Comparison of ENCODE assay signal across 8 cellular contexts in genomic region chr22:37492428-37493344, GRCh38. TPM values are rescaled to one million over a fixed set of nuclear protein-coding genes. Genes with fewer than 3 reads are reported as not detected.
A peak's percentile ranks its signal among the peaks of the same experiment; 100 is the strongest.
DNase-seq lines count a peak whose midpoint lies in the region; ATAC-seq and TF ChIP-seq lines count a peak whose summit lies in the region.

No MANE protein-coding gene starts in this region.

- CTCF ChIA-PET in activated naive CD4-positive, alpha-beta T cell treated with anti-CD3 and anti-CD28 coated beads for 36 hours (lab: Charles Lee) = interaction anchor here (0.6 to 2.1 kb wide), 6 partner anchors 20 to 100 kb away, joined by 3 to 7 read pairs (median 3); no protein-coding TSS in a partner anchor

- H3K4me3 ChIP-seq in cardiac muscle cell (no peak overlapping the region), Peyer's patch (no peak overlapping the region)

- H3K9me3 ChIP-seq in cardiac muscle cell (ENCODE audit: low read depth) = no peaks in the 10 kb centered on the region
- H3K9me3 ChIP-seq in Peyer's patch = no peaks in the 10 kb centered on the region

- no peaks in the 10 kb centered on the region for H3K27me3 ChIP-seq in cardiac muscle cell
- no peaks in the 10 kb centered on the region for H3K27me3 ChIP-seq in Peyer's patch

- no peak for TF ChIP-seq POLR2A in Peyer's patch (IDR thresholded peaks at IDR 0.05)

- H3K9me3 Mint-ChIP-seq in activated naive CD4-positive, alpha-beta T cell treated with anti-CD3 and anti-CD28 coated beads for 36 hours = no peaks in the 10 kb centered on the region
- no peaks in the 10 kb centered on the region for H3K9me3 Mint-ChIP-seq in stimulated activated naive B cell treated with anti-CD40 and anti-IgM and Interleukin-4, amounts not matched to agents 10 μg/mL and 1 μg/mL and 100 μg/mL, for 72 hours

- no peaks in the 10 kb centered on the region for H3K27me3 Mint-ChIP-seq in activated naive CD4-positive, alpha-beta T cell treated with anti-CD3 and anti-CD28 coated beads for 36 hours (ENCODE audit: low read depth)
- H3K27me3 Mint-ChIP-seq in stimulated activated naive B cell treated with anti-CD40 and anti-IgM and Interleukin-4, amounts not matched to agents 10 μg/mL and 1 μg/mL and 100 μg/mL, for 72 hours = peaks cover 8 to 16% of the 10 kb centered on the region in 2 donors

- H3K27ac Mint-ChIP-seq in activated naive CD4-positive, alpha-beta T cell treated with anti-CD3 and anti-CD28 coated beads for 36 hours = no peak overlapping the region
- no peak overlapping the region for H3K27ac Mint-ChIP-seq in stimulated activated naive B cell treated with anti-CD40 and anti-IgM and Interleukin-4, amounts not matched to agents 10 μg/mL and 1 μg/mL and 100 μg/mL, for 72 hours

- H3K36me3 ChIP-seq in cardiac muscle cell (no peaks in the 10 kb centered on the region), Peyer's patch (peaks cover 0 to 71% (median 0%) of the 10 kb centered on the region in 3 donors)

- intact Hi-C loops in left cardiac atrium (cut with DNase I) (no loop called here), left colon (cut with DNase I, micrococcal nuclease) (no loop called here)
- intact Hi-C loops in activated naive CD4-positive, alpha-beta T cell treated with anti-CD3 and anti-CD28 coated beads for 36 hours (cut with micrococcal nuclease) = loop anchor here (2.0 kb wide), 1 partner anchor 176 kb away; no protein-coding TSS in a partner anchor

- DNase-seq in cardiac muscle cell (ENCODE audit: low read depth in 1 of 2, low spot score in 1 of 2) (peak; percentile 51 to 67), left cardiac atrium (no peak), Peyer's patch (peak in 2 of 3 donors; percentile 40 to 73), left colon (no peak), SHP77 treated with DMSO at 0.1 percent for 48 hours (lab: John Stamatoyannopoulos, UW) (no peak)
- peak; percentile 75 for DNase-seq in activated naive CD4-positive, alpha-beta T cell treated with anti-CD3 and anti-CD28 coated beads for 36 hours
- DNase-seq in stimulated activated naive B cell treated with anti-CD40 and anti-IgM and Interleukin-4, amounts not matched to agents 10 μg/mL and 1 μg/mL and 100 μg/mL, for 72 hours = peak; percentile 41

- H3K4me3 Mint-ChIP-seq in activated naive CD4-positive, alpha-beta T cell treated with anti-CD3 and anti-CD28 coated beads for 36 hours = no peak overlapping the region
- H3K4me3 Mint-ChIP-seq in stimulated activated naive B cell treated with anti-CD40 and anti-IgM and Interleukin-4, amounts not matched to agents 10 μg/mL and 1 μg/mL and 100 μg/mL, for 72 hours = no peak overlapping the region

- H3K36me3 Mint-ChIP-seq in activated naive CD4-positive, alpha-beta T cell treated with anti-CD3 and anti-CD28 coated beads for 36 hours (ENCODE audit: low read depth) = no peaks in the 10 kb centered on the region
- H3K36me3 Mint-ChIP-seq in stimulated activated naive B cell treated with anti-CD40 and anti-IgM and Interleukin-4, amounts not matched to agents 10 μg/mL and 1 μg/mL and 100 μg/mL, for 72 hours = no peaks in the 10 kb centered on the region

- TF ChIP-seq CTCF in cardiac muscle cell (IDR thresholded peaks at IDR 0.05; ENCODE audit: low read depth, low read length) (peak; percentile 61), Peyer's patch (IDR thresholded peaks at IDR 0.05) (peak in 3 of 6 experiments; percentile 30 to 46 (median 34))

- no peak overlapping the region for H3K27ac ChIP-seq in cardiac muscle cell
- H3K27ac ChIP-seq in Peyer's patch = peak overlapping the region in 1 of 4 donors; percentile 9

- peaks cover 43% of the 10 kb centered on the region for H3K4me1 Mint-ChIP-seq in activated naive CD4-positive, alpha-beta T cell treated with anti-CD3 and anti-CD28 coated beads for 36 hours (ENCODE audit: low read depth)
- peaks cover 20 to 28% of the 10 kb centered on the region in 2 donors for H3K4me1 Mint-ChIP-seq in stimulated activated naive B cell treated with anti-CD40 and anti-IgM and Interleukin-4, amounts not matched to agents 10 μg/mL and 1 μg/mL and 100 μg/mL, for 72 hours

- H3K4me1 ChIP-seq in cardiac muscle cell (ENCODE audit: low read depth) (peaks cover 17% of the 10 kb centered on the region), Peyer's patch (peaks cover 0 to 4% (median 0%) of the 10 kb centered on the region in 4 donors)

- ATAC-seq in left cardiac atrium (no peak), left colon (peak; percentile 40), HG02759 (IDR thresholded peaks at IDR 0.05; ENCODE audit: unreplicated experiment) (no peak)
- peak; percentile 71 to 77 for ATAC-seq in stimulated activated naive B cell treated with anti-CD40 and anti-IgM and Interleukin-4, amounts not matched to agents 10 μg/mL and 1 μg/mL and 100 μg/mL, for 72 hours (replicated peaks)

RNA-seq across cellular contexts. Expression of gene MFNG, which starts 6.5 kb away (rescaled TPM):
- total RNA-seq in cardiac muscle cell (1.2 and 2.6 TPM in 2 replicates), left cardiac atrium (10 to 100 TPM; 14.1 to 17.4 TPM), Peyer's patch (10 to 100 TPM; 12.4 to 47.0 (median 26.5) TPM), left colon (10 to 100 TPM; 10.4 to 11.2 TPM)
- 6.4 and 9.2 TPM in 2 replicates for polyA plus RNA-seq in cardiac muscle cell
- total RNA-seq in activated naive CD4-positive, alpha-beta T cell treated with anti-CD3 and anti-CD28 coated beads for 36 hours = 10 to 100 TPM; 83.1 to 90.9 TPM

RNA-seq across cellular contexts. Expression of gene CARD10, which starts 26.5 kb away (rescaled TPM):
- total RNA-seq in cardiac muscle cell = 3.3 and 4.5 TPM in 2 replicates
- polyA plus RNA-seq in cardiac muscle cell = 2.1 and 3.9 TPM in 2 replicates
- total RNA-seq in left cardiac atrium = 1 to 10 TPM; 7.7 to 9.2 TPM
- total RNA-seq in Peyer's patch = 100 to 1,000 TPM in 3 of 4 donors, 10 to 100 TPM in 1; 74.3 to 142 (median 123) TPM
- not detected for total RNA-seq in activated naive CD4-positive, alpha-beta T cell treated with anti-CD3 and anti-CD28 coated beads for 36 hours
- 10 to 100 TPM; 64.1 to 66.4 TPM for total RNA-seq in left colon

Comparison
In these comparisons a context has a peak if more than half of its experiments do, and no peak if none do; other contexts are left out.
1. DNase-seq: peak in cardiac muscle cell (2 of 2), Peyer's patch (2 of 3), activated naive CD4-positive, alpha-beta T cell treated with anti-CD3 and anti-CD28 coated beads for 36 hours (single experiment) and stimulated activated naive B cell treated with anti-CD40 and anti-IgM and Interleukin-4, amounts not matched to agents 10 μg/mL and 1 μg/mL and 100 μg/mL, for 72 hours (single experiment); none in left cardiac atrium (single experiment), left colon (0 of 2) and SHP77 treated with DMSO at 0.1 percent for 48 hours (single experiment).
2. ATAC-seq: peak in left colon (single experiment) and stimulated activated naive B cell treated with anti-CD40 and anti-IgM and Interleukin-4, amounts not matched to agents 10 μg/mL and 1 μg/mL and 100 μg/mL, for 72 hours (2 of 2); none in left cardiac atrium (0 of 2) and HG02759 (single experiment).
3. RNA of gene CARD10, which starts 26.5 kb away (total RNA-seq): 74.3 to 142 TPM in Peyer's patch and 64.1 to 66.4 TPM in left colon; 7.7 to 9.2 TPM in left cardiac atrium, 3.3 to 4.5 TPM in cardiac muscle cell and not detected in activated naive CD4-positive, alpha-beta T cell treated with anti-CD3 and anti-CD28 coated beads for 36 hours; every median in the first group is over 4 times any median in the second.